ENCODE assay signal across 1 cellular context in the genomic region with DNA sequence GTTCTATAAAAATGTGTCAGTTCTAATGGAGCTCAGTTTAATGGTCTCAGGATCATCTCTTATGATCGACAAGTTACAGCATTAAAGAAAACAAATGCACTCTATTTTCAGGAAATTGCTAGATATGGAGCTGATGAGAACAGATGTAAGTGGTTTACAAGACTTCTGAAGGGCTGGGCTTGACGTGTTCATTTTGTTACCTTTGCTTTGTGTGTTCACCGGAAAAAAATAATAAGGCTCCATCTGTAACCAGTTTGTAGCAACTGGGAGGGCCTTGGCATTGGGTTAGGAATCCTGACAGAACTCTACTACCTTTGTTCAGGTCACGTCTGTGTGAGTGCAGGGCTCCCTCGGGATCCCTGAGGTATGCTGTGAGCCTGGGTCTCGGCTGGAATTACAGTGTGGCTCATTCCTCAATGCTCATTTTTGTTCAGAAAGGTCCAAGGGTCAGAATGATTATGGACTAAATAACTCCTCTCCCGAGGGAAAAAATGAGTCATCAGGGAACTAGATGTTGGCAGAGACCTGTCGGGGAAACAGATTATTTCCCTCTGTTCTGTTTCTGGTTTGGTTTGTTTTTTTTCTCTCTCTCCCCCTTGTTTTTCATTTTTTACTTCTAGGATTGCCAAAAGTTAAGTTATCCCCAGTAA.
TF ChIP-seq lines count a peak whose summit lies in the region.

No MANE protein-coding gene starts in this region.

TF ChIP-seq in GM23338, 12 proteins besides CTCF, POLR2A, EP300 and RAD21 (continued from another document):
- TF ChIP-seq, protein P1, sequence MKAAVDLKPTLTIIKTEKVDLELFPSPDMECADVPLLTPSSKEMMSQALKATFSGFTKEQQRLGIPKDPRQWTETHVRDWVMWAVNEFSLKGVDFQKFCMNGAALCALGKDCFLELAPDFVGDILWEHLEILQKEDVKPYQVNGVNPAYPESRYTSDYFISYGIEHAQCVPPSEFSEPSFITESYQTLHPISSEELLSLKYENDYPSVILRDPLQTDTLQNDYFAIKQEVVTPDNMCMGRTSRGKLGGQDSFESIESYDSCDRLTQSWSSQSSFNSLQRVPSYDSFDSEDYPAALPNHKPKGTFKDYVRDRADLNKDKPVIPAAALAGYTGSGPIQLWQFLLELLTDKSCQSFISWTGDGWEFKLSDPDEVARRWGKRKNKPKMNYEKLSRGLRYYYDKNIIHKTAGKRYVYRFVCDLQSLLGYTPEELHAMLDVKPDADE (IDR thresholded peaks at IDR 0.05), result no peak
- TF ChIP-seq ZNF331 (CRISPR knock-in tag; IDR thresholded peaks at IDR 0.05; ENCODE audit: low read depth) (no peak), ZNF114 (CRISPR knock-in tag; IDR thresholded peaks at IDR 0.05) (no peak), CREB1 (CRISPR knock-in tag; IDR thresholded peaks at IDR 0.05; ENCODE audit: low read depth) (no peak), EZH2 (IDR thresholded peaks at IDR 0.05; ENCODE audit: low read depth, unreplicated experiment) (no peak), STAT1 (IDR thresholded peaks at IDR 0.05; ENCODE audit: unreplicated experiment) (no peak), POLR2AphosphoS5 (IDR thresholded peaks at IDR 0.05; ENCODE audit: low read depth) (no peak), JUNB (IDR thresholded peaks at IDR 0.05; ENCODE audit: unreplicated experiment) (no peak)
- TF ChIP-seq, protein P2, sequence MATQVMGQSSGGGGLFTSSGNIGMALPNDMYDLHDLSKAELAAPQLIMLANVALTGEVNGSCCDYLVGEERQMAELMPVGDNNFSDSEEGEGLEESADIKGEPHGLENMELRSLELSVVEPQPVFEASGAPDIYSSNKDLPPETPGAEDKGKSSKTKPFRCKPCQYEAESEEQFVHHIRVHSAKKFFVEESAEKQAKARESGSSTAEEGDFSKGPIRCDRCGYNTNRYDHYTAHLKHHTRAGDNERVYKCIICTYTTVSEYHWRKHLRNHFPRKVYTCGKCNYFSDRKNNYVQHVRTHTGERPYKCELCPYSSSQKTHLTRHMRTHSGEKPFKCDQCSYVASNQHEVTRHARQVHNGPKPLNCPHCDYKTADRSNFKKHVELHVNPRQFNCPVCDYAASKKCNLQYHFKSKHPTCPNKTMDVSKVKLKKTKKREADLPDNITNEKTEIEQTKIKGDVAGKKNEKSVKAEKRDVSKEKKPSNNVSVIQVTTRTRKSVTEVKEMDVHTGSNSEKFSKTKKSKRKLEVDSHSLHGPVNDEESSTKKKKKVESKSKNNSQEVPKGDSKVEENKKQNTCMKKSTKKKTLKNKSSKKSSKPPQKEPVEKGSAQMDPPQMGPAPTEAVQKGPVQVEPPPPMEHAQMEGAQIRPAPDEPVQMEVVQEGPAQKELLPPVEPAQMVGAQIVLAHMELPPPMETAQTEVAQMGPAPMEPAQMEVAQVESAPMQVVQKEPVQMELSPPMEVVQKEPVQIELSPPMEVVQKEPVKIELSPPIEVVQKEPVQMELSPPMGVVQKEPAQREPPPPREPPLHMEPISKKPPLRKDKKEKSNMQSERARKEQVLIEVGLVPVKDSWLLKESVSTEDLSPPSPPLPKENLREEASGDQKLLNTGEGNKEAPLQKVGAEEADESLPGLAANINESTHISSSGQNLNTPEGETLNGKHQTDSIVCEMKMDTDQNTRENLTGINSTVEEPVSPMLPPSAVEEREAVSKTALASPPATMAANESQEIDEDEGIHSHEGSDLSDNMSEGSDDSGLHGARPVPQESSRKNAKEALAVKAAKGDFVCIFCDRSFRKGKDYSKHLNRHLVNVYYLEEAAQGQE (IDR thresholded peaks at IDR 0.05; ENCODE audit: unreplicated experiment), result no peak
TF ChIP-seq in GM23338: peak in this region for 0.
